1 cellular context compared by ENCODE assay signal in the genomic region with DNA sequence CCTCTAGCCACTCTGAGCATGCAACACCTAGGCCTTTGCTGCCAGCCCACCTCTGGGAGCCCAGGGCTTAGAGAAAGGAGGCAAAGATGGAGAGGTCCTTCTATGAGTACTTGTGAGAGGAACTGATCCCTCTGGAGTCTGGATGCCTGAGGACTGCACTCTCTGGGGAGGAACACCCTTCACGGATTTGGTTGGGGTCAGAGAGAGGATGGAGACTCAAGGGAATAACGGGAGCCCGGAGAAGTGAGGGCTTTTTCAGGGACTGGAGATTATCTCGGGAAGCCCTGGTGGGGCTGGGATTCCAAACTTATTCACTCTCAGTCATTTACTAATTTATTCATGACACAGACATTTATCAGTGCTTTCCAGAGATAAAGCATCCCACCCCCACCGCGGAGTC.
TF ChIP-seq lines count a peak whose summit lies in the region.

No MANE protein-coding gene starts in this region.

TF ChIP-seq in H1, 55 proteins besides CTCF, POLR2A, EP300 and RAD21:
- TF ChIP-seq RXRA (IDR thresholded peaks at IDR 0.05; ENCODE audit: insufficient read depth, low read depth, low read length) (no peak), YY1 (IDR thresholded peaks at IDR 0.05; ENCODE audit: low read depth, low read length) (no peak), SIRT6 (IDR thresholded peaks at IDR 0.05; ENCODE audit: low read length) (no peak), SP4 (IDR thresholded peaks at IDR 0.05; ENCODE audit: low read length) (no peak), CEBPB (IDR thresholded peaks at IDR 0.05; ENCODE audit: low read depth, low read length) (no peak)
TF ChIP-seq in H1: peak in this region for 0.
